ENCODE assay signal across 8 cellular contexts in the genomic region with DNA sequence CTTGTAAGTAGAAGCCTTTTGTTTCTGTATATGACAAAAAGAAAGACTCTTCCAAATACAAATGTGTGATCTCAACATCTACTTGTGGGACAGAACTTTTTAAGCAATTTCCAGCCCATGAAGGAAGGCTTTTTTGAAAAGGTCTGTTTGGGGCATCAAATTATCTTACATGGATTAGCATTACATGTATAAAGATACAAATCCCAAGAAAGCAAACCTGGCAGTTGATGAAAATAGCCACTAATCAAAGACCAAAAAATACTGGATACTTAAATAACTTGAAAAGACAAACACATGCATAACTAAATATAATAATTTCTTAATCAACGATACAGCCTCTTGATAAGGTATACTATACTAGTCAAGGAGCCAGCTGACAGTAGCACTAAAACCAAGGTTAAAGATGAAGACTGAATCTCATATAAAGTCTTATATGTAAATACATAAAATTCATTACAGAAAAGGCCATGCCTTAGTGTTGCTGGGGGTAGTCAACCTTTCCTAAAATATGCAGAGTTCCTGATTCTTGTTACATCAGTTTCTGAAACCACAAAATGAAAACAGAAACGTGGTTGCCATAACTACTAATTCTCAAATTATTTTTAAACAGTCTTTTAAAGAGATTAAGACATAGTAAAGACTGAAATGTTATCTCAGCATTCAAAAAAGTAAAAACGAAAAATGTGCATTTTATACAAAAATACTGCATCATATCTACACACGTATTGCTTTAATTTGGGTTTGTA. TPM values are rescaled to one million over a fixed set of nuclear protein-coding genes. Genes with fewer than 3 reads are reported as not detected.
A peak's percentile ranks its signal among the peaks of the same experiment; 100 is the strongest.
DNase-seq lines count a peak whose midpoint lies in the region; ATAC-seq and TF ChIP-seq lines count a peak whose summit lies in the region.

No MANE protein-coding gene starts in this region.

- peaks cover 0 to 74% (median 4%) of the 10 kb centered on the region in 3 donors for H3K4me1 ChIP-seq in gastroesophageal sphincter

- TF ChIP-seq POLR2A in gastroesophageal sphincter (IDR thresholded peaks at IDR 0.05), result no peak

- no peak for TF ChIP-seq EP300 in gastroesophageal sphincter (IDR thresholded peaks at IDR 0.05)

- H3K27me3 ChIP-seq in GM06990 (replicated peaks; ENCODE audit: control insufficient read depth, insufficient read depth, low read length) (no peaks in the 10 kb centered on the region), gastroesophageal sphincter (no peaks in the 10 kb centered on the region)

- H3K36me3 ChIP-seq in GM06990 (ENCODE audit: control insufficient read depth, insufficient read depth, low read length) (no peaks in the 10 kb centered on the region; the same call in 1 of the 2 replicates), gastroesophageal sphincter (no peaks in the 10 kb centered on the region)

- no peaks in the 10 kb centered on the region for H3K9me3 ChIP-seq in gastroesophageal sphincter

- WGBS in gastroesophageal sphincter (ENCODE audit: low coverage in 1 of 2), 2 donors, result 2 to 12% methylated on average over 4 of the region's 4 CpGs

- H3K4me3 ChIP-seq in GM06990 (replicated peaks; ENCODE audit: low read depth, low read length), result peak overlapping the region; percentile 59
- peak overlapping the region; percentile 47 to 71 for H3K4me3 ChIP-seq in gastroesophageal sphincter

- TF ChIP-seq CTCF in GM06990 (IDR thresholded peaks at IDR 0.05; ENCODE audit: insufficient read depth, low read length, poor library complexity, severe bottlenecking), result no peak
- TF ChIP-seq CTCF in VCaP (conservative IDR thresholded peaks at IDR 0.05), result no peak
- TF ChIP-seq CTCF in gastroesophageal sphincter (IDR thresholded peaks at IDR 0.05), result no peak

- peak; percentile 35 for ATAC-seq in HG03135 (IDR thresholded peaks at IDR 0.05; ENCODE audit: unreplicated experiment)
- ATAC-seq in gastroesophageal sphincter, result peak; percentile 7
- no peak for ATAC-seq in GM21528 (IDR thresholded peaks at IDR 0.05; ENCODE audit: low FRiP score, unreplicated experiment)

- H3K27ac ChIP-seq in VCaP, result peak overlapping the region; percentile 79
- H3K27ac ChIP-seq in gastroesophageal sphincter, result peak overlapping the region; percentile 59 to 98 (median 88)

- DNase-seq in GM06990 (ENCODE audit: extremely low read depth, insufficient read length), result no peak
- peak; percentile 51 for DNase-seq in stromal cell of bone marrow (ENCODE audit: low read depth)
- no peak for DNase-seq in ecto neural progenitor cell (ENCODE audit: low spot score)
- DNase-seq in stimulated activated CD4-positive, alpha-beta T cell treated with anti-CD3 and anti-CD28 coated beads, Interleukin-4, amount 100 ng/mL, for 1 hour, result no peak

RNA-seq across cellular contexts. Expression of a gene that starts 2.0 kb away (rescaled TPM):
- total RNA-seq in gastroesophageal sphincter, result 10 to 100 TPM; 26.8 to 55.9 (median 43.6) TPM
